Comparison of ENCODE assay signal across 17 cellular contexts in the genomic region with DNA sequence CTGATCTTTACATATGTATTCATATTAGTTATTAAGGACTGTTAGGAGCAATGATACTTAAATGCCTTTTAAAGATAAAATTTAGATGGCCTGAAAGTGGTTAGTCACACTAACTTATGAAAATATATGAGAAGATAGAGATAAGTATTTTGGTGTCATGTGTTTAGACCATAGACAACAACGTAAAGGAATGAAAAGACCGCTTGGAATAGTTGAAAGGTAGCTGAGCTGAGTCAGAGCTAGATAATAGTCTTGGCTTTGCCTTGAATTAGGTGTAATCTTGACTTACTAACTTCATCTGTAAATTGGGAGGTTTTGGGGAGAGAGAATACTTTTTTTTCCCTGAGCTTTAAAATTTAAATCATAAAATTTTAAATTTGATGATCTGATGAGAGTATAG.
A peak's percentile ranks its signal among the peaks of the same experiment; 100 is the strongest.
DNase-seq lines count a peak whose midpoint lies in the region; ATAC-seq, FAIRE-seq and TF ChIP-seq lines count a peak whose summit lies in the region.
"Had no signal": no experiment of that assay in that cellular context is flagged by ENCODE, and none has a peak within 500 bp of the region (broad histone marks: within the 10 kb centered on the region; RNA-seq: fewer than 3 reads in every experiment).

No MANE protein-coding gene starts in this region.

- no peak overlapping the region for H3K4me2 ChIP-seq in astrocyte (ENCODE audit: low read length)
- H3K4me2 ChIP-seq: BLaER1 treated with 17β-estradiol and CSF1 and Interleukin-3, amounts not matched to agents 10 nM and 100 nM had no signal

- H3K4me1 ChIP-seq in astrocyte (ENCODE audit: insufficient read depth, low read length) (peaks cover 6% of the 10 kb centered on the region), gastroesophageal sphincter (peaks cover 6 to 76% (median 9%) of the 10 kb centered on the region in 3 donors)

- no peaks in the 10 kb centered on the region for H3K36me3 Mint-ChIP-seq in astrocyte (ENCODE audit: low read depth, unreplicated experiment)
- peaks cover 5 to 20% of the 10 kb centered on the region in 2 donors for H3K36me3 Mint-ChIP-seq in stimulated activated naive B cell treated with anti-CD40 and anti-IgM and Interleukin-4, amounts not matched to agents 10 μg/mL and 1 μg/mL and 100 μg/mL, for 72 hours

- peaks cover 3% of the 10 kb centered on the region for H3K27me3 Mint-ChIP-seq in astrocyte (ENCODE audit: low read depth, unreplicated experiment)
- H3K27me3 Mint-ChIP-seq in stimulated activated naive B cell treated with anti-CD40 and anti-IgM and Interleukin-4, amounts not matched to agents 10 μg/mL and 1 μg/mL and 100 μg/mL, for 72 hours: no peaks in the 10 kb centered on the region
- H3K27me3 Mint-ChIP-seq: CD4-positive, CD25-positive, alpha-beta regulatory T cell had no signal

- FAIRE-seq in D721Med (lab: Jason Lieb, UNC) (peak; percentile 82), astrocyte (lab: Jason Lieb, UNC) (peak; percentile 5)
- FAIRE-seq: GM12878, GM18507, H1 had no signal

- no peaks in the 10 kb centered on the region for H3K9me3 Mint-ChIP-seq in astrocyte (ENCODE audit: unreplicated experiment)
- no peaks in the 10 kb centered on the region for H3K9me3 Mint-ChIP-seq in stimulated activated naive B cell treated with anti-CD40 and anti-IgM and Interleukin-4, amounts not matched to agents 10 μg/mL and 1 μg/mL and 100 μg/mL, for 72 hours
- H3K9me3 Mint-ChIP-seq: CD4-positive, CD25-positive, alpha-beta regulatory T cell had no signal

- H3K9ac ChIP-seq in astrocyte (ENCODE audit: low read length): no peak overlapping the region
- H3K9ac ChIP-seq: BLaER1 treated with 17β-estradiol and CSF1 and Interleukin-3, amounts not matched to agents 10 nM and 100 nM had no signal

- peaks cover 94% of the 10 kb centered on the region for H3K79me2 ChIP-seq in astrocyte (ENCODE audit: insufficient read depth, low read length)

- no peak for ATAC-seq in stimulated activated naive B cell treated with anti-CD40 and anti-IgM and Interleukin-4, amounts not matched to agents 10 μg/mL and 1 μg/mL and 100 μg/mL, for 72 hours (replicated peaks)
- ATAC-seq in gastroesophageal sphincter: no peak
- no peak for ATAC-seq in GM21737 (IDR thresholded peaks at IDR 0.05; ENCODE audit: unreplicated experiment)
- ATAC-seq: GM12878 had no signal

- H3K27ac ChIP-seq in astrocyte (ENCODE audit: low read depth, low read length) (no peak overlapping the region), gastroesophageal sphincter (no peak overlapping the region)
- H3K27ac ChIP-seq: BLaER1 treated with 17β-estradiol and CSF1 and Interleukin-3, amounts not matched to agents 10 nM and 100 nM had no signal

- H3K9me3 ChIP-seq in astrocyte (ENCODE audit: insufficient read depth, low read depth, low read length): no peaks in the 10 kb centered on the region
- no peaks in the 10 kb centered on the region for H3K9me3 ChIP-seq in gastroesophageal sphincter
- H3K9me3 ChIP-seq: HAP-1 had no signal

- peaks cover 83% of the 10 kb centered on the region for H4K20me1 ChIP-seq in astrocyte (ENCODE audit: insufficient read depth, low read length)

- H3K4me3 ChIP-seq in astrocyte (ENCODE audit: insufficient read depth, low read depth, low read length): no peak overlapping the region
- no peak overlapping the region for H3K4me3 ChIP-seq in fibroblast of the aortic adventitia (ENCODE audit: low read depth, low read length)
- no peak overlapping the region for H3K4me3 ChIP-seq in gastroesophageal sphincter
- H3K4me3 ChIP-seq: BLaER1 treated with 17β-estradiol and CSF1 and Interleukin-3, amounts not matched to agents 10 nM and 100 nM; GM12878; HAP-1 had no signal

- DNase-seq in D721Med (ENCODE audit: insufficient read length, low spot score) (no peak), astrocyte (ENCODE audit: low read depth) (peak; percentile 66), fibroblast of the aortic adventitia (ENCODE audit: low read depth) (peak; percentile 38), GOT3 (lab: John Stamatoyannopoulos, UW) (no peak)
- DNase-seq in stimulated activated naive B cell treated with anti-CD40 and anti-IgM and Interleukin-4, amounts not matched to agents 10 μg/mL and 1 μg/mL and 100 μg/mL, for 72 hours: no peak
- DNase-seq: 8988T; ACHN; CD4-positive, CD25-positive, alpha-beta regulatory T cell; DMS 273 treated with DMSO at 0.1 percent for 48 hours; DMS79 had no signal

- TF ChIP-seq POLR2A in gastroesophageal sphincter (IDR thresholded peaks at IDR 0.05): no peak

- H3K27ac Mint-ChIP-seq in astrocyte (ENCODE audit: unreplicated experiment): no peak overlapping the region
- H3K27ac Mint-ChIP-seq in stimulated activated naive B cell treated with anti-CD40 and anti-IgM and Interleukin-4, amounts not matched to agents 10 μg/mL and 1 μg/mL and 100 μg/mL, for 72 hours: peak overlapping the region; percentile 65
- H3K27ac Mint-ChIP-seq: CD4-positive, CD25-positive, alpha-beta regulatory T cell had no signal

- no peak overlapping the region for H3K4me3 Mint-ChIP-seq in astrocyte (ENCODE audit: unreplicated experiment)
- H3K4me3 Mint-ChIP-seq in stimulated activated naive B cell treated with anti-CD40 and anti-IgM and Interleukin-4, amounts not matched to agents 10 μg/mL and 1 μg/mL and 100 μg/mL, for 72 hours: no peak overlapping the region
- H3K4me3 Mint-ChIP-seq: CD4-positive, CD25-positive, alpha-beta regulatory T cell had no signal

- TF ChIP-seq CTCF in D721Med (IDR thresholded peaks at IDR 0.05; ENCODE audit: insufficient read depth, missing control alignments) (no peak), astrocyte (IDR thresholded peaks at IDR 0.05; ENCODE audit: insufficient read depth, low read depth, low read length) (no peak), fibroblast of the aortic adventitia (IDR thresholded peaks at IDR 0.05; ENCODE audit: insufficient read depth, low read length) (no peak), gastroesophageal sphincter (IDR thresholded peaks at IDR 0.05) (no peak)

- H3K36me3 ChIP-seq in astrocyte (ENCODE audit: insufficient read depth, low read length) (peaks cover 11% of the 10 kb centered on the region), gastroesophageal sphincter (peaks cover 3 to 32% of the 10 kb centered on the region in 2 donors)

- no peaks in the 10 kb centered on the region for H3K4me1 Mint-ChIP-seq in astrocyte (ENCODE audit: low read depth, unreplicated experiment)
- H3K4me1 Mint-ChIP-seq in stimulated activated naive B cell treated with anti-CD40 and anti-IgM and Interleukin-4, amounts not matched to agents 10 μg/mL and 1 μg/mL and 100 μg/mL, for 72 hours: peaks cover 2 to 5% of the 10 kb centered on the region in 2 donors

- 42 to 81% methylated on average over 2 of the region's 2 CpGs for WGBS in gastroesophageal sphincter (ENCODE audit: low coverage in 1 of 2), 2 donors

- H2AFZ ChIP-seq in astrocyte (ENCODE audit: low read depth, low read length): no peak overlapping the region

- no peak for TF ChIP-seq EP300 in gastroesophageal sphincter (IDR thresholded peaks at IDR 0.05)

- H3K27me3 ChIP-seq in astrocyte (ENCODE audit: insufficient read depth, low read length): no peaks in the 10 kb centered on the region
- H3K27me3 ChIP-seq in gastroesophageal sphincter: no peaks in the 10 kb centered on the region
- H3K27me3 ChIP-seq: BLaER1 treated with 17β-estradiol and CSF1 and Interleukin-3, amounts not matched to agents 10 nM and 100 nM had no signal

Comparison
In these comparisons a context has a peak if more than half of its experiments do, and no peak if none do; other contexts are left out.
1. DNase-seq: peak in astrocyte (single experiment) and fibroblast of the aortic adventitia (single experiment); none in D721Med (single experiment), stimulated activated naive B cell treated with anti-CD40 and anti-IgM and Interleukin-4, amounts not matched to agents 10 μg/mL and 1 μg/mL and 100 μg/mL, for 72 hours (single experiment) and GOT3 (single experiment).